Comparison of ENCODE assay signal across 10 cellular contexts in genomic region chr2:216183459-216183858, GRCh38.
DNase-seq lines count a peak whose midpoint lies in the region; ATAC-seq and TF ChIP-seq lines count a peak whose summit lies in the region.
"Had no signal": no experiment of that assay in that cellular context is flagged by ENCODE, and none has a peak within 500 bp of the region (broad histone marks: within the 10 kb centered on the region; RNA-seq: fewer than 3 reads in every experiment).

No MANE protein-coding gene starts in this region.

- H3K27me3 Mint-ChIP-seq in T-cell: no peaks in the 10 kb centered on the region
- H3K27me3 Mint-ChIP-seq in nephron progenitor cell (ENCODE audit: low read depth, poor library complexity): peaks cover 3% of the 10 kb centered on the region

- CTCF ChIA-PET in T-cell (lab: Charles Lee): no interaction called here

- H3K4me1 Mint-ChIP-seq in T-cell: peaks cover 78 to 84% (median 80%) of the 10 kb centered on the region in 3 donors
- H3K4me1 Mint-ChIP-seq in nephron progenitor cell: peaks cover 51% of the 10 kb centered on the region

- DNase-seq in T-cell: no peak
- DNase-seq in nephron progenitor cell: no peak
- DNase-seq in T-helper 9 cell: no peak
- no peak for DNase-seq in NCI-H2196 treated with DMSO at 0.1 percent for 48 hours (lab: John Stamatoyannopoulos, UW; ENCODE audit: unreplicated experiment)
- DNase-seq: EL, NCI-H2081 treated with DMSO at 0.1 percent for 48 hours had no signal

- H3K4me3 Mint-ChIP-seq in T-cell: no peak overlapping the region
- H3K4me3 Mint-ChIP-seq in nephron progenitor cell: no peak overlapping the region
- H3K4me3 Mint-ChIP-seq: neural crest cell had no signal

- POLR2A ChIA-PET in T-cell (lab: Charles Lee): no interaction called here

- no peak for TF ChIP-seq CTCF in nephron progenitor cell (IDR thresholded peaks at IDR 0.05)

- peaks cover 46% of the 10 kb centered on the region for H3K36me3 Mint-ChIP-seq in T-cell
- peaks cover 53% of the 10 kb centered on the region for H3K36me3 Mint-ChIP-seq in nephron progenitor cell (ENCODE audit: low read depth)

- ATAC-seq in GM18505 (IDR thresholded peaks at IDR 0.05; ENCODE audit: unreplicated experiment) (peak; percentile 50), HG02884 (IDR thresholded peaks at IDR 0.05; ENCODE audit: unreplicated experiment) (peak; percentile 44), T-cell (replicated peaks in 1 of 4) (no peak), GM18858 (IDR thresholded peaks at IDR 0.05; ENCODE audit: unreplicated experiment) (no peak)

- H3K9me3 Mint-ChIP-seq in T-cell: no peaks in the 10 kb centered on the region
- no peaks in the 10 kb centered on the region for H3K9me3 Mint-ChIP-seq in nephron progenitor cell
- H3K9me3 Mint-ChIP-seq: neural crest cell had no signal

- no peak for TF ChIP-seq POLR2A in GM18505 (IDR thresholded peaks at IDR 0.05; ENCODE audit: borderline replicate concordance, extremely low read depth, insufficient read depth, insufficient read length)

- H3K27ac Mint-ChIP-seq in T-cell (peak overlapping the region; percentile 20 to 60), nephron progenitor cell (peak overlapping the region; percentile 80)

Comparison
In these comparisons a context has a peak if more than half of its experiments do, and no peak if none do; other contexts are left out.
1. ATAC-seq: peak in GM18505 (single experiment) and HG02884 (single experiment); none in T-cell (0 of 4) and GM18858 (single experiment).